In genomic region chr5:16465544-16466432, GRCh38 we compare ENCODE assay signal across 8 cellular contexts. TPM values are rescaled to one million over a fixed set of nuclear protein-coding genes. Genes with fewer than 3 reads are reported as not detected.
DNase-seq lines count a peak whose midpoint lies in the region; ATAC-seq and TF ChIP-seq lines count a peak whose summit lies in the region.

Gene ZNF622 (minus strand): TSS chr5:16465800. CDS start chr5:16465665, 135 bp downstream.

- H3K4me3 ChIP-seq in Peyer's patch (peak within 1 kb of the TSS; percentile 59 to 93 (median 72)), muscle layer of colon (ENCODE audit: low read depth in 1 of 2, low read length in 2 of 2) (peak within 1 kb of the TSS; percentile 93 to 96)

- H3K4me1 ChIP-seq in Peyer's patch: peaks cover 0 to 45% (median 16%) of the 10 kb centered on the region in 4 donors
- peaks cover 43% of the 10 kb centered on the region for H3K4me1 ChIP-seq in muscle layer of colon (ENCODE audit: insufficient read depth, low read length)

- no peaks in the 10 kb centered on the region for H3K27me3 ChIP-seq in Peyer's patch
- H3K27me3 ChIP-seq in muscle layer of colon (ENCODE audit: control insufficient read depth in 1 of 2, insufficient read depth in 2 of 2, low read length in 2 of 2): no peaks in the 10 kb centered on the region

- TF ChIP-seq CTCF in Peyer's patch (IDR thresholded peaks at IDR 0.05): no peak

- H3K9ac ChIP-seq in muscle layer of colon (ENCODE audit: low read length): peak within 1 kb of the TSS; percentile 65

- H3K27ac ChIP-seq in KOPT-K1 (ENCODE audit: low read depth, low read length, poor library complexity, severe bottlenecking): peak within 1 kb of the TSS; percentile 82
- H3K27ac ChIP-seq in Peyer's patch: peak within 1 kb of the TSS; percentile 75 to 83 (median 78)
- peak within 1 kb of the TSS; percentile 82 for H3K27ac ChIP-seq in muscle layer of colon (ENCODE audit: low read depth, low read length)

- H3K36me3 ChIP-seq in KOPT-K1 (ENCODE audit: insufficient read depth, low read length) (peaks cover 34% of the 10 kb centered on the region), Peyer's patch (peaks cover 0 to 28% (median 0%) of the 10 kb centered on the region in 3 donors), muscle layer of colon (ENCODE audit: insufficient read depth, low read length) (peaks cover 27% of the 10 kb centered on the region)

- H3K9me3 ChIP-seq in KOPT-K1 (ENCODE audit: insufficient read depth, low read length, poor library complexity, severe bottlenecking): no peaks in the 10 kb centered on the region
- H3K9me3 ChIP-seq in Peyer's patch: no peaks in the 10 kb centered on the region
- no peaks in the 10 kb centered on the region for H3K9me3 ChIP-seq in muscle layer of colon (ENCODE audit: low read length)

- TF ChIP-seq POLR2A in Peyer's patch (IDR thresholded peaks at IDR 0.05): peak; percentile 91 to 95

- DNase-seq in DMS79 treated with DMSO at 0.1 percent for 48 hours (lab: John Stamatoyannopoulos, UW) (peak; percentile 83), Peyer's patch (peak; percentile 93 to 97 (median 94))
- peak; percentile 92 to 93 for DNase-seq in activated T-cell treated with anti-CD3 and anti-CD28 coated beads, Interleukin-2, amount 50 U/mL, for 48 hours
- DNase-seq in stimulated activated CD8-positive, alpha-beta memory T cell treated with anti-CD3 and anti-CD28 coated beads, Interleukin-7, amount 100 ng/mL, for 24 hours (ENCODE audit: low read depth): peak; percentile 82

- peak; percentile 87 for ATAC-seq in GM21825 (IDR thresholded peaks at IDR 0.05; ENCODE audit: unreplicated experiment)
- peak; percentile 92 for ATAC-seq in esophagus mucosa

RNA-seq across cellular contexts. Expression of gene ZNF622, which starts in this region (rescaled TPM):
- total RNA-seq in Peyer's patch (10 to 100 TPM; 26.7 to 44.6 (median 32.5) TPM), esophagus mucosa (15.5 TPM)

Comparison
In these comparisons a context has a peak if more than half of its experiments do, and no peak if none do; other contexts are left out.
1. Peak in every context shown above with its lines: DNase-seq, ATAC-seq, H3K4me3 ChIP-seq and H3K27ac ChIP-seq.